In genomic region chr9:34195143-34195542, GRCh38 we compare ENCODE assay signal across 3 cellular contexts.
TF ChIP-seq lines count a peak whose summit lies in the region.

No MANE protein-coding gene starts in this region.

TF ChIP-seq in HEK293, 187 proteins besides CTCF, POLR2A, EP300 and RAD21:
- TF ChIP-seq ZNF157 (tag by site-specific recombination; IDR thresholded peaks at IDR 0.05) (no peak), PRDM4 (tag by site-specific recombination; IDR thresholded peaks at IDR 0.05) (no peak), GLI2 (tag by site-specific recombination; IDR thresholded peaks at IDR 0.05; ENCODE audit: borderline replicate concordance, low read depth) (no peak), KLF1 (tag by site-specific recombination; IDR thresholded peaks at IDR 0.05) (no peak), ATF2 (tag by site-specific recombination; IDR thresholded peaks at IDR 0.05; ENCODE audit: low read depth) (peak; percentile 85), ZBTB11 (tag by site-specific recombination; conservative IDR thresholded peaks at IDR 0.05; ENCODE audit: low read depth) (no peak)
TF ChIP-seq in HEK293: peak in this region for 1.

TF ChIP-seq in K562, 482 proteins besides CTCF, POLR2A, EP300 and RAD21:
- TF ChIP-seq ATF7 (IDR thresholded peaks at IDR 0.05): peak; percentile 14; the same call in 1 of the 2 replicates
- TF ChIP-seq SMARCA5 (IDR thresholded peaks at IDR 0.05): no peak

TF ChIP-seq in GM23338, 12 proteins besides CTCF, POLR2A, EP300 and RAD21:
- TF ChIP-seq ZNF462 (CRISPR knock-in tag; IDR thresholded peaks at IDR 0.05): no peak
- no peak for TF ChIP-seq STAT1 (IDR thresholded peaks at IDR 0.05; ENCODE audit: unreplicated experiment)
- TF ChIP-seq EZH2phosphoT487 (IDR thresholded peaks at IDR 0.05; ENCODE audit: unreplicated experiment): no peak
